15 cellular contexts compared by ENCODE assay signal in genomic region chr13:94384217-94384905, GRCh38.
DNase-seq lines count a peak whose midpoint lies in the region; FAIRE-seq and TF ChIP-seq lines count a peak whose summit lies in the region.
"Had no signal": no experiment of that assay in that cellular context is flagged by ENCODE, and none has a peak within 500 bp of the region (broad histone marks: within the 10 kb centered on the region; RNA-seq: fewer than 3 reads in every experiment).

No MANE protein-coding gene starts in this region.

- no peaks in the 10 kb centered on the region for H3K27me3 ChIP-seq in WERI-Rb-1 (ENCODE audit: insufficient read depth, low read depth, severe bottlenecking)
- no peaks in the 10 kb centered on the region for H3K27me3 ChIP-seq in adrenal gland
- no peaks in the 10 kb centered on the region for H3K27me3 ChIP-seq in stomach

- H3K9me3 ChIP-seq in WERI-Rb-1 (ENCODE audit: severe bottlenecking) (peaks cover 6% of the 10 kb centered on the region), adrenal gland (replicated peaks in 1 of 3) (no peaks in the 10 kb centered on the region), stomach (no peaks in the 10 kb centered on the region)
- H3K9me3 ChIP-seq: A549, Caco-2 had no signal

- intact Hi-C loops in adrenal gland (cut with DNase I) (no loop called here), stomach (cut with DNase I; ENCODE audit: low total_unique reads) (no loop called here)

- TF ChIP-seq EP300 in stomach (IDR thresholded peaks at IDR 0.05) = no peak

- peaks cover 39% of the 10 kb centered on the region for H3K36me3 ChIP-seq in WERI-Rb-1
- H3K36me3 ChIP-seq in adrenal gland (replicated peaks in 1 of 2) = no peaks in the 10 kb centered on the region
- H3K36me3 ChIP-seq in stomach = no peaks in the 10 kb centered on the region

- DNase-seq in Ammon's horn (ENCODE audit: low spot score) (peak; percentile 7), H54 (ENCODE audit: insufficient read length, low spot score) (no peak), NCI-H446 treated with DMSO at 0.1 percent for 48 hours (lab: John Stamatoyannopoulos, UW) (peak; percentile 40), WERI-Rb-1 (no peak), adrenal gland (no peak), stomach (no peak), ecto neural progenitor cell (ENCODE audit: low spot score) (no peak), HT-29 (ENCODE audit: low spot score) (no peak)
- DNase-seq: Caco-2, DMS79, NCI-H187, T-helper 9 cell had no signal

- TF ChIP-seq CTCF in WERI-Rb-1 (IDR thresholded peaks at IDR 0.05; ENCODE audit: low read depth, low read length) = no peak
- no peak for TF ChIP-seq CTCF in adrenal gland (IDR thresholded peaks at IDR 0.05)
- no peak for TF ChIP-seq CTCF in stomach (IDR thresholded peaks at IDR 0.05)

- H3K4me3 ChIP-seq in WERI-Rb-1 (ENCODE audit: low read depth, low read length) (no peak overlapping the region), adrenal gland (no peak overlapping the region), stomach (no peak overlapping the region)
- H3K4me3 ChIP-seq: A549, K562, SK-N-MC had no signal

- 83 to 87% (median 85%) methylated on average over 2 of the region's 2 CpGs for WGBS in adrenal gland, 4 donors
- 63 to 77% (median 74%) methylated on average over 2 of the region's 2 CpGs for WGBS in stomach, 5 donors

- TF ChIP-seq POLR2A in H54 (IDR thresholded peaks at IDR 0.05; ENCODE audit: low read depth, low read length) = no peak
- TF ChIP-seq POLR2A in adrenal gland (IDR thresholded peaks at IDR 0.05) = no peak
- no peak for TF ChIP-seq POLR2A in stomach (IDR thresholded peaks at IDR 0.05)

- peak overlapping the region; percentile 76 for H3K27ac ChIP-seq in WERI-Rb-1
- H3K27ac ChIP-seq in adrenal gland = no peak overlapping the region
- no peak overlapping the region for H3K27ac ChIP-seq in stomach
- H3K27ac ChIP-seq: A549, SK-N-MC had no signal

- no peaks in the 10 kb centered on the region for H3K4me1 ChIP-seq in adrenal gland (replicated peaks in 1 of 2)
- H3K4me1 ChIP-seq in stomach = no peaks in the 10 kb centered on the region
- H3K4me1 ChIP-seq: A549, Caco-2 had no signal

- peak; percentile 15 for FAIRE-seq in H54 (lab: Jason Lieb, UNC)
- FAIRE-seq: A549, K562 had no signal

Comparison
In these comparisons a context has a peak if more than half of its experiments do, and no peak if none do; other contexts are left out.
1. DNase-seq: peak in Ammon's horn (single experiment) and NCI-H446 treated with DMSO at 0.1 percent for 48 hours (single experiment); none in H54 (single experiment), WERI-Rb-1 (single experiment), adrenal gland (0 of 7), stomach (single experiment), ecto neural progenitor cell (single experiment) and HT-29 (single experiment).